In genomic region chr1:235327559-235328270, GRCh38 we compare ENCODE assay signal across 8 cellular contexts. TPM values are rescaled to one million over a fixed set of nuclear protein-coding genes. Genes with fewer than 3 reads are reported as not detected.
A peak's percentile ranks its signal among the peaks of the same experiment; 100 is the strongest.
DNase-seq lines count a peak whose midpoint lies in the region; ATAC-seq, FAIRE-seq and TF ChIP-seq lines count a peak whose summit lies in the region.

TSS of gene ARID4B (minus strand) at chr1:235328179. CDS start at chr1:235326919, 1,260 bp downstream.

- no peaks in the 10 kb centered on the region for H3K27me3 Mint-ChIP-seq in activated CD4-positive, alpha-beta T cell treated with anti-CD3 and anti-CD28 coated beads, Interleukin-2, amount 10 ng/mL, durations not matched to agents 24 days and 14 days

- peaks cover 54% of the 10 kb centered on the region for H3K4me1 ChIP-seq in OCI-LY1 (ENCODE audit: insufficient read depth, low read length, severe bottlenecking)
- H3K4me1 ChIP-seq in GM12878 (ENCODE audit: control insufficient read depth, insufficient read depth, low read length) = peaks cover 8% of the 10 kb centered on the region; the same call in 1 of the 2 replicates
- peaks cover 37% of the 10 kb centered on the region for H3K4me1 ChIP-seq in smooth muscle cell (ENCODE audit: low read depth)

- ATAC-seq in HG02852 (IDR thresholded peaks at IDR 0.05; ENCODE audit: unreplicated experiment) (peak; percentile 5), GM12878 (peak; percentile 16)

- no peaks in the 10 kb centered on the region for H4K20me1 ChIP-seq in OCI-LY1 (ENCODE audit: insufficient read depth, low read length)
- H4K20me1 ChIP-seq in GM12878 (ENCODE audit: control insufficient read depth, insufficient read depth) = no peaks in the 10 kb centered on the region; the same call in none of the 2 replicates
- peaks cover 72% of the 10 kb centered on the region for H4K20me1 ChIP-seq in smooth muscle cell (ENCODE audit: low read depth)

- in situ Hi-C loops in GM12878 (cut with MboI) = no loop called here

- H3K27me3 ChIP-seq in OCI-LY1 (ENCODE audit: insufficient read depth, low read length) (no peaks in the 10 kb centered on the region), GM12878 (replicated peaks in 1 of 2; ENCODE audit: control insufficient read depth in 2 of 2, insufficient read depth in 2 of 2, low read length in 1 of 2) (no peaks in the 10 kb centered on the region), smooth muscle cell (ENCODE audit: low read depth) (no peaks in the 10 kb centered on the region)

- RAD21 ChIA-PET in GM12878 (lab: Charles Lee; ENCODE audit: unreplicated experiment) = interaction anchor here (0.6 to 1.6 kb wide), 5 partner anchors 40 to 357 kb away, joined by 3 to 9 read pairs (median 4); partner anchors contain the start of gene TBCE

- BruUV-seq in GM12878 (replicated peaks; lab: Mats Ljungman, UMichigan) = no TSS peak

- H3K9ac ChIP-seq in OCI-LY1 (ENCODE audit: low read length) (peak within 1 kb of the TSS; percentile 91), GM12878 (ENCODE audit: control insufficient read depth, insufficient read depth, low read length) (peak within 1 kb of the TSS; percentile 96), smooth muscle cell (ENCODE audit: low read depth) (peak within 1 kb of the TSS; percentile 98)

- TF ChIP-seq POLR2A in GM12878 (IDR thresholded peaks at IDR 0.05; ENCODE audit: low read depth, low read length) = peak; percentile 88

- CTCF ChIA-PET in GM12878 (lab: Yijun Ruan, JAX) = interaction anchor here (1.2 to 3.6 kb wide), 3 partner anchors 69 to 75 kb away, joined by 4 to 23 read pairs (median 4); no protein-coding TSS in a partner anchor

- SMC1A ChIA-PET in GM12878 (lab: Charles Lee; ENCODE audit: uncharacterized antibody, unreplicated experiment) = interaction anchor here (1.3 to 4.5 kb wide), 3 partner anchors 55 to 70 kb away, joined by 3 to 38 read pairs (median 6); no protein-coding TSS in a partner anchor

- H3K27ac Mint-ChIP-seq in activated CD4-positive, alpha-beta T cell treated with anti-CD3 and anti-CD28 coated beads, Interleukin-2, amount 10 ng/mL, durations not matched to agents 24 days and 14 days = peak within 1 kb of the TSS; percentile 97

- no peak within 1 kb of the TSS for H2AFZ ChIP-seq in OCI-LY1 (ENCODE audit: low read length)
- H2AFZ ChIP-seq in GM12878 (ENCODE audit: control insufficient read depth, low read depth, low read length) = peak within 1 kb of the TSS; percentile 74
- H2AFZ ChIP-seq in smooth muscle cell (ENCODE audit: low read depth) = peak within 1 kb of the TSS; percentile 93

- DNase-seq in activated CD4-positive, alpha-beta T cell treated with anti-CD3 and anti-CD28 coated beads, Interleukin-2, amount 10 ng/mL, durations not matched to agents 24 days and 14 days = no peak
- no peak for DNase-seq in activated CD4-positive, alpha-beta T cell treated with anti-CD3 and anti-CD28 coated beads for 1 hour
- DNase-seq in GM12878 (ENCODE audit: low read depth, low spot score) = no peak
- peak; percentile 89 for DNase-seq in iPS-NIHi11 (ENCODE audit: low spot score)
- DNase-seq in smooth muscle cell (lab: John Stamatoyannopoulos, UW; ENCODE audit: unreplicated experiment) = peak; percentile 72
- no peak for DNase-seq in COLO829 (ENCODE audit: low spot score)

- POLR2A ChIA-PET in GM12878 (lab: Charles Lee) = interaction anchor here (0.6 to 3.5 kb wide), 7 partner anchors 10 to 168 kb away, joined by 3 to 17 read pairs (median 5); partner anchors contain the start of gene RBM34

- no peaks in the 10 kb centered on the region for H3K9me3 Mint-ChIP-seq in activated CD4-positive, alpha-beta T cell treated with anti-CD3 and anti-CD28 coated beads, Interleukin-2, amount 10 ng/mL, durations not matched to agents 24 days and 14 days

- H3K9me2 ChIP-seq in OCI-LY1 (ENCODE audit: low read depth, low read length) = no peaks in the 10 kb centered on the region

- peaks cover 81% of the 10 kb centered on the region for H3K79me2 ChIP-seq in OCI-LY1 (ENCODE audit: insufficient read depth, low read length)
- peaks cover 89% of the 10 kb centered on the region for H3K79me2 ChIP-seq in GM12878 (ENCODE audit: control insufficient read depth, insufficient read depth, low read length)
- peaks cover 82% of the 10 kb centered on the region for H3K79me2 ChIP-seq in smooth muscle cell (ENCODE audit: low read depth)

- under 1% methylated on average over 35 of the region's 58 CpGs for WGBS in GM12878 (ENCODE audit: insufficient coverage, insufficient replicate concordance, low lambda C conversion rate, missing lambda C conversion rate)
- 2% methylated on average over 45 of the region's 58 CpGs for WGBS in smooth muscle cell (ENCODE audit: low lambda C conversion rate)

- no peak for TF ChIP-seq RAD21 in GM12878 (IDR thresholded peaks at IDR 0.05; ENCODE audit: insufficient read depth, low read depth, low read length)

- H3F3A ChIP-seq in OCI-LY1 (ENCODE audit: insufficient read depth, low read length) (no peaks in the 10 kb centered on the region), smooth muscle cell (ENCODE audit: low read depth) (peaks cover 20% of the 10 kb centered on the region)

- peak within 1 kb of the TSS; percentile 84 for H3K4me2 ChIP-seq in OCI-LY1 (ENCODE audit: low read length)
- H3K4me2 ChIP-seq in GM12878 (ENCODE audit: control insufficient read depth, insufficient read depth) = peak within 1 kb of the TSS; percentile 86
- H3K4me2 ChIP-seq in smooth muscle cell = peak within 1 kb of the TSS; percentile 97

- H3K36me3 ChIP-seq in OCI-LY1 (ENCODE audit: insufficient read depth, low read length) (peaks cover 13% of the 10 kb centered on the region; the same call in 1 of the 2 replicates), GM12878 (ENCODE audit: control insufficient read depth in 2 of 2, insufficient read depth in 2 of 2, low read length in 1 of 2) (peaks cover 0 to 2% of the 10 kb centered on the region in 2 experiments; a peak in 1 of 4 replicates), smooth muscle cell (ENCODE audit: low read depth) (no peaks in the 10 kb centered on the region)

- peak within 1 kb of the TSS; percentile 79 for H3K4me3 ChIP-seq in OCI-LY1 (ENCODE audit: low read depth, low read length, poor library complexity, severe bottlenecking)
- peak within 1 kb of the TSS; percentile 92 for H3K4me3 ChIP-seq in GM12878
- peak within 1 kb of the TSS; percentile 94 for H3K4me3 ChIP-seq in smooth muscle cell

- TF ChIP-seq EP300 in GM12878 (IDR thresholded peaks at IDR 0.05; ENCODE audit: borderline replicate concordance in 1 of 2, control insufficient read depth in 1 of 2, low read depth in 2 of 2, low read length in 2 of 2) = no peak

- H3K36me3 Mint-ChIP-seq in activated CD4-positive, alpha-beta T cell treated with anti-CD3 and anti-CD28 coated beads, Interleukin-2, amount 10 ng/mL, durations not matched to agents 24 days and 14 days (ENCODE audit: low read depth) = peaks cover 29% of the 10 kb centered on the region

- H3K9me3 ChIP-seq in OCI-LY1 (ENCODE audit: low read length) (no peaks in the 10 kb centered on the region), GM12878 (replicated peaks; ENCODE audit: control insufficient read depth, insufficient read depth, low read length) (no peaks in the 10 kb centered on the region; the same call in 2 of the 3 replicates), smooth muscle cell (replicated peaks; ENCODE audit: low read depth) (no peaks in the 10 kb centered on the region)

- peak within 1 kb of the TSS; percentile 99 for H3K4me3 Mint-ChIP-seq in activated CD4-positive, alpha-beta T cell treated with anti-CD3 and anti-CD28 coated beads, Interleukin-2, amount 10 ng/mL, durations not matched to agents 24 days and 14 days

- TF ChIP-seq CTCF in OCI-LY1 (IDR thresholded peaks at IDR 0.05; ENCODE audit: low read length) = no peak
- TF ChIP-seq CTCF in GM12878 (IDR thresholded peaks at IDR 0.05 in 2 of 3, conservative IDR thresholded peaks at IDR 0.05 in 1 of 3; ENCODE audit: control insufficient read depth in 2 of 3, extremely low read depth in 1 of 3, insufficient read depth in 1 of 3, low read depth in 3 of 3, low read length in 3 of 3) = no peak
- TF ChIP-seq CTCF in smooth muscle cell (IDR thresholded peaks at IDR 0.05; ENCODE audit: borderline replicate concordance, insufficient read depth, poor library complexity, severe bottlenecking) = no peak

- H3K27ac ChIP-seq in OCI-LY1 (ENCODE audit: low read depth, low read length, poor library complexity, severe bottlenecking) (peak within 1 kb of the TSS; percentile 93), GM12878 (ENCODE audit: control insufficient read depth, insufficient read depth) (peak within 1 kb of the TSS; percentile 93), smooth muscle cell (ENCODE audit: low read depth) (peak within 1 kb of the TSS; percentile 96)

- intact Hi-C loops in activated CD4-positive, alpha-beta T cell treated with anti-CD3 and anti-CD28 coated beads, Interleukin-2, amount 10 ng/mL, durations not matched to agents 24 days and 14 days (cut with micrococcal nuclease) = loop anchor here (1.0 to 10.0 kb wide), 17 partner anchors 10 to 955 kb away; partner anchors contain the start of genes B3GALNT2, COA6, LYST and RBM34
- intact Hi-C loops in GM12878 (cut with micrococcal nuclease; ENCODE audit: unreplicated experiment) = loop anchor here (1.0 to 5.0 kb wide), 4 partner anchors 40 to 200 kb away; partner anchors contain the start of genes B3GALNT2, TBCE and TOMM20

- no peak for FAIRE-seq in GM12878 (lab: Jason Lieb, UNC)

- peaks cover 26% of the 10 kb centered on the region for H3K4me1 Mint-ChIP-seq in activated CD4-positive, alpha-beta T cell treated with anti-CD3 and anti-CD28 coated beads, Interleukin-2, amount 10 ng/mL, durations not matched to agents 24 days and 14 days

RNA-seq across cellular contexts. Expression of gene ARID4B, which starts in this region (rescaled TPM):
- 50.8 and 50.9 TPM in 2 replicates for total RNA-seq in activated CD4-positive, alpha-beta T cell treated with anti-CD3 and anti-CD28 coated beads, Interleukin-2, amount 10 ng/mL, durations not matched to agents 24 days and 14 days
- 205 and 208 TPM in 2 replicates for total RNA-seq in GM12878 (2013; cell fraction: nucleolus; rRNA removed)
- total RNA-seq in GM12878 (2014; rRNA removed) = 30.8 and 32.3 TPM in 2 replicates
- 39.1 and 40.7 TPM in 2 replicates for total RNA-seq in GM12878 (2014; rRNA removed; fragmentation: Illumina TruSeq; extraction: Trizol)
- 25.2 and 29.9 TPM in 2 replicates for total RNA-seq in GM12878 (2021)
- 14.4 TPM for polyA plus RNA-seq in GM12878 (2011; ENCODE audit: low read depth)
- 20.8 and 38.1 TPM in 2 replicates for polyA plus RNA-seq in GM12878 (2011; rRNA removed)
- polyA plus RNA-seq in GM12878 (2011; cell fraction: cytosol; rRNA removed) = 6.9 and 7.6 TPM in 2 replicates
- polyA plus RNA-seq in GM12878 (2011; cell fraction: nucleus; rRNA removed) = 27.7 and 28.1 TPM in 2 replicates
- polyA plus RNA-seq in GM12878 (2012) = 18.1 and 21.5 TPM in 2 replicates
- 26.1 and 37.4 TPM in 2 replicates for polyA plus RNA-seq in GM12878 (2014; fragmentation: Illumina TruSeq; extraction: Trizol)
- polyA plus RNA-seq in GM12878 (2014; fragmentation: Nextera tagmentation; extraction: Ambion mirVana) = 10 to 100 TPM; 13.6 to 19.1 TPM
- polyA plus RNA-seq in GM12878 (2014; rRNA removed) = 16.1 and 16.9 TPM in 2 replicates
- 10 to 100 TPM; 31.7 to 33.1 TPM for polyA plus RNA-seq in GM12878 (2016; fragmentation: Nextera tagmentation; extraction: Ambion mirVana)
- 30.9 and 49.3 TPM in 2 replicates for polyA minus RNA-seq in GM12878 (2011; rRNA and poly(A)+ RNA removed)
- polyA minus RNA-seq in GM12878 (2011; cell fraction: cytosol; rRNA and poly(A)+ RNA removed) = 10.4 and 12.1 TPM in 2 replicates
- 34.6 and 72.5 TPM in 2 replicates for polyA minus RNA-seq in GM12878 (2011; cell fraction: nucleus; rRNA and poly(A)+ RNA removed)
- 33.2 and 40.3 TPM in 2 replicates for total RNA-seq in smooth muscle cell
- 29.0 and 39.1 TPM in 2 replicates for polyA plus RNA-seq in smooth muscle cell

Comparison
In these comparisons a context has a peak if more than half of its experiments do, and no peak if none do; other contexts are left out.
1. DNase-seq: peak in iPS-NIHi11 (single experiment) and smooth muscle cell (single experiment); none in activated CD4-positive, alpha-beta T cell treated with anti-CD3 and anti-CD28 coated beads, Interleukin-2, amount 10 ng/mL, durations not matched to agents 24 days and 14 days (single experiment), activated CD4-positive, alpha-beta T cell treated with anti-CD3 and anti-CD28 coated beads for 1 hour (single experiment), GM12878 (single experiment) and COLO829 (single experiment).
2. Peak in every context shown above with its lines, with median percentiles within 50 percentile points of each other: H3K27ac ChIP-seq, H3K4me2 ChIP-seq, H3K4me3 ChIP-seq and H3K9ac ChIP-seq.